Comparison of ENCODE assay signal across 8 cellular contexts in genomic region chr19:34171877-34172660, GRCh38. TPM values are rescaled to one million over a fixed set of nuclear protein-coding genes. Genes with fewer than 3 reads are reported as not detected.
DNase-seq lines count a peak whose midpoint lies in the region; ATAC-seq and TF ChIP-seq lines count a peak whose summit lies in the region.

Gene LSM14A, plus strand, starts transcription at chr19:34172504. Its CDS starts 139 bp downstream, at chr19:34172643.

- CTCF ChIA-PET in activated CD4-positive, alpha-beta memory T cell treated with anti-CD3 and anti-CD28 coated beads for 36 hours (lab: Charles Lee): interaction anchor here (0.6 to 3.0 kb wide), 5 partner anchors 20 to 1047 kb away, joined by 3 to 9 read pairs (median 3); no protein-coding TSS in a partner anchor

- peak within 1 kb of the TSS; percentile 93 for H3K4me2 ChIP-seq in BLaER1

- H3K9ac ChIP-seq in BLaER1: peak within 1 kb of the TSS; percentile 100

- H3K27me3 ChIP-seq in BLaER1 (no peaks in the 10 kb centered on the region), dorsolateral prefrontal cortex (no peaks in the 10 kb centered on the region)

- H3K4me3 ChIP-seq in BLaER1 (peak within 1 kb of the TSS; percentile 99), dorsolateral prefrontal cortex (peak within 1 kb of the TSS; percentile 74 to 99 (median 94)), lower leg skin (ENCODE audit: low read depth, poor library complexity, severe bottlenecking) (peak within 1 kb of the TSS; percentile 83)

- intact Hi-C loops in activated CD4-positive, alpha-beta memory T cell treated with anti-CD3 and anti-CD28 coated beads for 36 hours (cut with micrococcal nuclease): loop anchor here (1.0 to 5.0 kb wide), 6 partner anchors 38 to 995 kb away; no protein-coding TSS in a partner anchor
- intact Hi-C loops in dorsolateral prefrontal cortex (cut with DNase I) (loop anchor here (2.0 to 5.0 kb wide), 3 partner anchors 60 to 185 kb away; no protein-coding TSS in a partner anchor), lower leg skin (cut with DNase I; ENCODE audit: low total_unique reads) (no loop called here)

- POLR2A ChIA-PET in activated CD4-positive, alpha-beta memory T cell treated with anti-CD3 and anti-CD28 coated beads for 36 hours (lab: Charles Lee): interaction anchor here (0.8 to 2.4 kb wide), 7 partner anchors 8 to 98 kb away, joined by 3 to 12 read pairs (median 5); no protein-coding TSS in a partner anchor

- 0 to 3% methylated on average over 8 to 20 of the region's 83 CpGs for WGBS in lower leg skin, 2 donors

- H3K9me3 Mint-ChIP-seq in activated CD4-positive, alpha-beta memory T cell treated with anti-CD3 and anti-CD28 coated beads for 36 hours: no peaks in the 10 kb centered on the region

- peak within 1 kb of the TSS; percentile 100 for H3K27ac ChIP-seq in BLaER1
- peak within 1 kb of the TSS; percentile 91 to 100 (median 99) for H3K27ac ChIP-seq in dorsolateral prefrontal cortex

- no peaks in the 10 kb centered on the region for H3K27me3 Mint-ChIP-seq in activated CD4-positive, alpha-beta memory T cell treated with anti-CD3 and anti-CD28 coated beads for 36 hours

- H3K36me3 Mint-ChIP-seq in activated CD4-positive, alpha-beta memory T cell treated with anti-CD3 and anti-CD28 coated beads for 36 hours: peaks cover 13% of the 10 kb centered on the region

- peaks cover 7% of the 10 kb centered on the region; the same call in 1 of the 2 replicates for H3K36me3 ChIP-seq in BLaER1

- TF ChIP-seq CTCF in dorsolateral prefrontal cortex (IDR thresholded peaks at IDR 0.05 in 54 of 56, conservative IDR thresholded peaks at IDR 0.05 in 2 of 56; ENCODE audit: low read depth in 1 of 56, partially characterized antibody in 56 of 56) (peak in 14 of 56 donors; percentile 6 to 30 (median 14)), lower leg skin (IDR thresholded peaks at IDR 0.05) (no peak)

- peak; percentile 83 for ATAC-seq in GM19324 (IDR thresholded peaks at IDR 0.05; ENCODE audit: low FRiP score, unreplicated experiment)
- ATAC-seq in HG03460 (IDR thresholded peaks at IDR 0.05; ENCODE audit: unreplicated experiment): peak; percentile 58

- no peaks in the 10 kb centered on the region for H3K9me3 ChIP-seq in BLaER1

- no peak for TF ChIP-seq POLR2A in lower leg skin (IDR thresholded peaks at IDR 0.05)

- peak within 1 kb of the TSS; percentile 92 for H3K4me3 Mint-ChIP-seq in activated CD4-positive, alpha-beta memory T cell treated with anti-CD3 and anti-CD28 coated beads for 36 hours

- peaks cover 42% of the 10 kb centered on the region for H4K20me1 ChIP-seq in BLaER1

- peak; percentile 86 for DNase-seq in NCI-H774 (lab: John Stamatoyannopoulos, UW)
- DNase-seq in activated CD4-positive, alpha-beta memory T cell treated with anti-CD3 and anti-CD28 coated beads for 36 hours: peak; percentile 93
- peak; percentile 71 to 93 (median 82) for DNase-seq in dorsolateral prefrontal cortex
- peak; percentile 89 to 98 for DNase-seq in lower leg skin (ENCODE audit: low spot score in 2 of 2)
- peak; percentile 89 to 92 for DNase-seq in stimulated activated CD4-positive, alpha-beta T cell treated with anti-CD3 and anti-CD28 coated beads, Interleukin-4, amount 100 ng/mL, for 4 hours

- H3K27ac Mint-ChIP-seq in activated CD4-positive, alpha-beta memory T cell treated with anti-CD3 and anti-CD28 coated beads for 36 hours: peak within 1 kb of the TSS; percentile 99

- H3K4me1 ChIP-seq in BLaER1: peaks cover 50% of the 10 kb centered on the region

- peaks cover 36% of the 10 kb centered on the region for H3K4me1 Mint-ChIP-seq in activated CD4-positive, alpha-beta memory T cell treated with anti-CD3 and anti-CD28 coated beads for 36 hours (ENCODE audit: low read depth)

RNA-seq across cellular contexts. Expression of gene LSM14A, which starts in this region (rescaled TPM):
- 100 to 1,000 TPM in 1 of 2 experiments, 10 to 100 TPM in 1; 90.0 to 106 TPM for total RNA-seq in activated CD4-positive, alpha-beta memory T cell treated with anti-CD3 and anti-CD28 coated beads for 36 hours
- total RNA-seq in dorsolateral prefrontal cortex: 100 to 1,000 TPM in 3 of 120 experiments, 10 to 100 TPM in 117; 52.9 to 108 (median 72.5) TPM
- 100 to 1,000 TPM in 3 of 4 donors, 10 to 100 TPM in 1; 90.8 to 163 (median 111) TPM for total RNA-seq in lower leg skin

Comparison
In these comparisons a context has a peak if more than half of its experiments do, and no peak if none do; other contexts are left out.
1. Peak in every context shown above with its lines: DNase-seq, ATAC-seq, H3K4me3 ChIP-seq and H3K27ac ChIP-seq.